In genomic region chr4:186587416-186588018, GRCh38 we compare ENCODE assay signal across 9 cellular contexts. TPM values are rescaled to one million over a fixed set of nuclear protein-coding genes. Genes with fewer than 3 reads are reported as not detected.
DNase-seq lines count a peak whose midpoint lies in the region; ATAC-seq and TF ChIP-seq lines count a peak whose summit lies in the region.
"Had no signal": no experiment of that assay in that cellular context is flagged by ENCODE, and none has a peak within 500 bp of the region (broad histone marks: within the 10 kb centered on the region; RNA-seq: fewer than 3 reads in every experiment).

No MANE protein-coding gene starts in this region.

- DNase-seq in A172 (ENCODE audit: low spot score) = peak; percentile 49
- DNase-seq in GM06990 (ENCODE audit: extremely low read depth, insufficient read length) = no peak
- DNase-seq in RPMI8226 = peak; percentile 54
- peak; percentile 24 for DNase-seq in activated gamma-delta T cell treated with anti-CD3 and anti-CD28 coated beads, Interleukin-2, amount 50 U/mL, for 16 hours (ENCODE audit: low read depth)
- peak; percentile 25 for DNase-seq in glomerular endothelial cell (ENCODE audit: extremely low read depth, low read depth, low spot score)
- peak; percentile 59 to 75 for DNase-seq in psoas muscle

- no peak overlapping the region for H3K27ac ChIP-seq in psoas muscle

- TF ChIP-seq CTCF in GM06990 (IDR thresholded peaks at IDR 0.05; ENCODE audit: insufficient read depth, low read length, poor library complexity, severe bottlenecking) = peak; percentile 79
- TF ChIP-seq CTCF in psoas muscle (IDR thresholded peaks at IDR 0.05) = peak; percentile 87

- ATAC-seq in HG02884 (IDR thresholded peaks at IDR 0.05; ENCODE audit: unreplicated experiment) (peak; percentile 81), psoas muscle (peak in 1 of 4 donors; percentile 45), HG03135 (IDR thresholded peaks at IDR 0.05; ENCODE audit: unreplicated experiment) (no peak)

- WGBS in psoas muscle, 3 donors = 28 to 43% (median 33%) methylated on average over 4 of the region's 4 CpGs

- H3K36me3 ChIP-seq in GM06990 (ENCODE audit: control insufficient read depth, insufficient read depth, low read length) (no peaks in the 10 kb centered on the region), psoas muscle (ENCODE audit: insufficient read depth in 1 of 2, low read depth in 1 of 2) (no peaks in the 10 kb centered on the region)

- H3K4me1 ChIP-seq in psoas muscle = no peaks in the 10 kb centered on the region

- no peaks in the 10 kb centered on the region for H3K27me3 ChIP-seq in GM06990 (replicated peaks; ENCODE audit: control insufficient read depth, insufficient read depth, low read length)
- no peaks in the 10 kb centered on the region for H3K27me3 ChIP-seq in psoas muscle (ENCODE audit: insufficient read depth in 3 of 3, low read length in 2 of 3)

- intact Hi-C loops in psoas muscle (cut with DNase I) = loop anchor here (1.0 to 5.0 kb wide), 2 partner anchors 290 kb away; no protein-coding TSS in a partner anchor

- H3K4me3 ChIP-seq in GM06990 (replicated peaks; ENCODE audit: low read depth, low read length) (no peak overlapping the region), psoas muscle (no peak overlapping the region)

- H3K9me3 ChIP-seq in psoas muscle = no peaks in the 10 kb centered on the region

RNA-seq across cellular contexts. Expression of gene MTNR1A, which starts 32.1 kb away (rescaled TPM):
- not detected in 2 replicates for total RNA-seq in A172 (2014; rRNA removed; shearing (Covaris generic))
- not detected in 2 replicates for total RNA-seq in glomerular endothelial cell
- total RNA-seq in psoas muscle = not detected
- not detected for polyA plus RNA-seq in psoas muscle
- polyA plus RNA-seq: thymus had no signal
